ENCODE assay signal across 16 cellular contexts in genomic region chr6:10272591-10272990, GRCh38.
DNase-seq lines count a peak whose midpoint lies in the region; ATAC-seq, FAIRE-seq and TF ChIP-seq lines count a peak whose summit lies in the region.
"Had no signal": no experiment of that assay in that cellular context is flagged by ENCODE, and none has a peak within 500 bp of the region (broad histone marks: within the 10 kb centered on the region; RNA-seq: fewer than 3 reads in every experiment).

No MANE protein-coding gene starts in this region.

- ATAC-seq in GM19452 (IDR thresholded peaks at IDR 0.05; ENCODE audit: unreplicated experiment): no peak
- ATAC-seq in HG03439 (IDR thresholded peaks at IDR 0.05; ENCODE audit: unreplicated experiment): no peak
- ATAC-seq: K562, SK-N-SH treated with all-trans-retinoic acid at 6 μM for 48 hours had no signal

- H3K9me3 ChIP-seq in keratinocyte (ENCODE audit: control insufficient read depth, low read depth, low read length): no peaks in the 10 kb centered on the region

- no peak overlapping the region for H3K9ac ChIP-seq in keratinocyte (ENCODE audit: control insufficient read depth, extremely low read depth, insufficient read depth, low read length)

- no peak overlapping the region for H3K4me2 ChIP-seq in keratinocyte (ENCODE audit: control insufficient read depth, extremely low read depth, insufficient read depth, low read depth, low read length)

- peak; percentile 26 for FAIRE-seq in keratinocyte (lab: Jason Lieb, UNC)
- FAIRE-seq: K562 had no signal

- no peaks in the 10 kb centered on the region for H3K27me3 ChIP-seq in keratinocyte (ENCODE audit: control insufficient read depth, extremely low read depth, insufficient read depth, low read length)

- DNase-seq in EL (peak; percentile 63), HT1080 (ENCODE audit: low read depth) (peak; percentile 27), RPMI7951 (ENCODE audit: low read depth) (peak; percentile 57), keratinocyte (ENCODE audit: low read depth, low spot score) (no peak), SW 1271 (lab: John Stamatoyannopoulos, UW) (no peak), NOMO-1 treated with DMSO at 0.1 percent for 48 hours (lab: John Stamatoyannopoulos, UW; ENCODE audit: unreplicated experiment) (no peak)
- DNase-seq: AML-193, NCI-H1092, NCI-H2081 treated with DMSO at 0.1 percent for 48 hours, NCI-H524, SHP77 treated with DMSO at 0.1 percent for 48 hours had no signal

- H3K36me3 ChIP-seq in keratinocyte (ENCODE audit: control insufficient read depth in 2 of 2, extremely low read depth in 1 of 2, insufficient read depth in 2 of 2, low read length in 2 of 2): no peaks in the 10 kb centered on the region

- peaks cover 31% of the 10 kb centered on the region for H3K4me1 ChIP-seq in keratinocyte (ENCODE audit: control insufficient read depth, extremely low read depth, insufficient read depth, low read length)

- dilution Hi-C loops in keratinocyte (cut with MboI; ENCODE audit: extremely low pct_ligation_motif_present, low sequenced_read_pairs): no loop called here

- no peak overlapping the region for H3K4me3 ChIP-seq in keratinocyte (ENCODE audit: control insufficient read depth in 2 of 3, extremely low read depth in 1 of 3, insufficient read depth in 2 of 3, low read depth in 1 of 3, low read length in 3 of 3)
- H3K4me3 ChIP-seq: K562 had no signal

- H3K27ac ChIP-seq in keratinocyte (ENCODE audit: control insufficient read depth, insufficient read depth, low read length): no peak overlapping the region
- H3K27ac ChIP-seq: HL-60 had no signal

- no peaks in the 10 kb centered on the region for H3K9me1 ChIP-seq in keratinocyte (ENCODE audit: control insufficient read depth, extremely low read depth, insufficient read depth, low read length)

- TF ChIP-seq CTCF in keratinocyte (optimal IDR thresholded peaks at IDR 0.05 in 1 of 3, IDR thresholded peaks at IDR 0.05 in 1 of 3, conservative IDR thresholded peaks at IDR 0.05 in 1 of 3; ENCODE audit: extremely low read depth in 1 of 3, insufficient read depth in 2 of 3, low read length in 3 of 3): no peak

- H3K79me2 ChIP-seq in keratinocyte (ENCODE audit: control insufficient read depth, insufficient read depth, low read length): no peaks in the 10 kb centered on the region

- H4K20me1 ChIP-seq in keratinocyte (ENCODE audit: control insufficient read depth, extremely low read depth, insufficient read depth, low read length): no peaks in the 10 kb centered on the region

- H2AFZ ChIP-seq in keratinocyte (ENCODE audit: control insufficient read depth, low read length): peak overlapping the region; percentile 50

Comparison
In these comparisons a context has a peak if more than half of its experiments do, and no peak if none do; other contexts are left out.
1. DNase-seq: peak in EL (single experiment), HT1080 (single experiment) and RPMI7951 (single experiment); none in keratinocyte (single experiment), SW 1271 (0 of 2) and NOMO-1 treated with DMSO at 0.1 percent for 48 hours (single experiment).